9 cellular contexts compared by ENCODE assay signal in genomic region chr13:34161829-34162544, GRCh38.
A peak's percentile ranks its signal among the peaks of the same experiment; 100 is the strongest.
DNase-seq lines count a peak whose midpoint lies in the region; ATAC-seq, FAIRE-seq and TF ChIP-seq lines count a peak whose summit lies in the region.
"Had no signal": no experiment of that assay in that cellular context is flagged by ENCODE, and none has a peak within 500 bp of the region (broad histone marks: within the 10 kb centered on the region; RNA-seq: fewer than 3 reads in every experiment).

No MANE protein-coding gene starts in this region.

- intact Hi-C loops in MCF 10A (cut with micrococcal nuclease), result no loop called here

- TF ChIP-seq POLR2A in GM12891 (IDR thresholded peaks at IDR 0.05; ENCODE audit: low read depth, low read length), result no peak

- 40 to 64% methylated on average over 7 of the region's 7 CpGs for WGBS in lung, 2 donors

- H3K27me3 Mint-ChIP-seq in MCF 10A (ENCODE audit: insufficient read depth, unreplicated experiment), result no peaks in the 10 kb centered on the region

- H3K36me3 Mint-ChIP-seq in MCF 10A (ENCODE audit: insufficient read depth, unreplicated experiment), result no peaks in the 10 kb centered on the region

- H3K27ac ChIP-seq in 22Rv1, result peak overlapping the region; percentile 93
- H3K27ac ChIP-seq in HUES48 (ENCODE audit: low read depth, low read length), result peak overlapping the region; percentile 71
- H3K27ac ChIP-seq in lung (ENCODE audit: low read depth in 1 of 2, low read length in 1 of 2), result peak overlapping the region in 1 of 2 donors; percentile 74
- H3K27ac ChIP-seq: HL-60 had no signal

- peaks cover 19% of the 10 kb centered on the region for H3K4me1 Mint-ChIP-seq in MCF 10A (ENCODE audit: insufficient read depth, unreplicated experiment)

- ATAC-seq in lung (ENCODE audit: insufficient read depth, low FRiP score) (peak; percentile 22), HG03378 (IDR thresholded peaks at IDR 0.05; ENCODE audit: unreplicated experiment) (no peak)

- no peaks in the 10 kb centered on the region for H3K9me3 Mint-ChIP-seq in MCF 10A (ENCODE audit: unreplicated experiment)

- DNase-seq in MCF 10A (ENCODE audit: unreplicated experiment) (peak; percentile 36), lung (ENCODE audit: low spot score) (no peak), GM12891 (ENCODE audit: insufficient read length, low spot score) (no peak), AML-193 (lab: John Stamatoyannopoulos, UW) (no peak)
- no peak for DNase-seq in stimulated activated CD4-positive, alpha-beta T cell treated with anti-CD3 and anti-CD28 coated beads, Interleukin-4, amount 100 ng/mL, for 24 hours

- CTCF ChIA-PET in MCF 10A (lab: Yijun Ruan, JAX), result interaction anchor here (0.6 kb wide), 1 partner anchor 200 kb away, joined by 3 read pairs; no protein-coding TSS in a partner anchor

- TF ChIP-seq CTCF in 22Rv1 (IDR thresholded peaks at IDR 0.05), result no peak
- TF ChIP-seq CTCF in MCF 10A (IDR thresholded peaks at IDR 0.05; ENCODE audit: unreplicated experiment), result no peak
- no peak for TF ChIP-seq CTCF in lung (IDR thresholded peaks at IDR 0.05; ENCODE audit: control extremely low read depth, extremely low read depth)

- FAIRE-seq in GM12891 (lab: Jason Lieb, UNC), result no peak

- BruUV-seq in MCF 10A (replicated peaks; lab: Mats Ljungman, UMichigan), result no TSS peak

- H3K4me3 ChIP-seq in HUES48 (ENCODE audit: low read depth, low read length) (no peak overlapping the region), lung (no peak overlapping the region)

- H3K4me1 ChIP-seq in HUES48 (ENCODE audit: control insufficient read depth, insufficient read depth, low read length) (peaks cover 25% of the 10 kb centered on the region), lung (ENCODE audit: control insufficient read depth in 2 of 2, insufficient read depth in 2 of 2, low read length in 2 of 2) (peaks cover 0 to 14% of the 10 kb centered on the region in 2 donors)

- H3K27ac Mint-ChIP-seq in MCF 10A (ENCODE audit: low read depth, unreplicated experiment), result no peak overlapping the region

- no peak overlapping the region for H3K9ac ChIP-seq in HUES48 (ENCODE audit: low read depth, low read length)

- H3K27me3 ChIP-seq in HUES48 (ENCODE audit: control insufficient read depth, insufficient read depth, low read length), result no peaks in the 10 kb centered on the region
- H3K27me3 ChIP-seq in lung (ENCODE audit: control insufficient read depth, insufficient read depth), result no peaks in the 10 kb centered on the region

- POLR2A ChIA-PET in MCF 10A (lab: Yijun Ruan, JAX), result interaction anchor here (0.7 to 0.9 kb wide), 2 partner anchors 26 to 478 kb away, joined by 3 to 4 read pairs; no protein-coding TSS in a partner anchor

- H3K4me3 Mint-ChIP-seq in MCF 10A (ENCODE audit: unreplicated experiment), result no peak overlapping the region

- no peaks in the 10 kb centered on the region for H3K36me3 ChIP-seq in HUES48 (ENCODE audit: control insufficient read depth, insufficient read depth, low read length)
- no peaks in the 10 kb centered on the region for H3K36me3 ChIP-seq in lung (ENCODE audit: control insufficient read depth in 2 of 2, insufficient read depth in 2 of 2, low read length in 2 of 2)

- no peaks in the 10 kb centered on the region for H3K9me3 ChIP-seq in HUES48 (ENCODE audit: control insufficient read depth, insufficient read depth, low read length)
- H3K9me3 ChIP-seq in lung (ENCODE audit: control insufficient read depth in 2 of 2, insufficient read depth in 1 of 2, low read length in 1 of 2), result no peaks in the 10 kb centered on the region

TF ChIP-seq in GM12891, 5 proteins besides CTCF, POLR2A, EP300 and RAD21:
- TF ChIP-seq TAF1 (IDR thresholded peaks at IDR 0.05; ENCODE audit: low read depth, low read length) (no peak), PAX5 (IDR thresholded peaks at IDR 0.05; ENCODE audit: insufficient read depth, low read length, severe bottlenecking) (no peak), SPI1 (IDR thresholded peaks at IDR 0.05; ENCODE audit: low read depth, low read length) (no peak), POLR2AphosphoS5 (IDR thresholded peaks at IDR 0.05; ENCODE audit: low read depth, low read length) (no peak), POU2F2 (IDR thresholded peaks at IDR 0.05; ENCODE audit: low read depth, low read length) (no peak)
